1 cellular context compared by ENCODE assay signal in genomic region chr19:34323433-34324204, GRCh38.
TF ChIP-seq lines count a peak whose summit lies in the region.

No MANE protein-coding gene starts in this region.

TF ChIP-seq in H1, 55 proteins besides CTCF, POLR2A, EP300 and RAD21:
- TF ChIP-seq MAX (IDR thresholded peaks at IDR 0.05): peak; percentile 58
- peak; percentile 41; the same call in 1 of the 2 replicates for TF ChIP-seq E2F6 (IDR thresholded peaks at IDR 0.05)
- no peak for TF ChIP-seq NANOG (IDR thresholded peaks at IDR 0.05; ENCODE audit: insufficient read depth, low read depth, low read length, poor library complexity, severe bottlenecking)
- peak; percentile 49; the same call in 1 of the 2 replicates for TF ChIP-seq TEAD4 (IDR thresholded peaks at IDR 0.05; ENCODE audit: low read depth, low read length)
